In genomic region chr17:30116661-30117547, GRCh38 we compare ENCODE assay signal across 8 cellular contexts. TPM values are rescaled to one million over a fixed set of nuclear protein-coding genes. Genes with fewer than 3 reads are reported as not detected.
DNase-seq lines count a peak whose midpoint lies in the region; ATAC-seq and TF ChIP-seq lines count a peak whose summit lies in the region.

NSRP1 (plus strand) TSS chr17:30116816; CDS start chr17:30116844, 28 bp downstream.

- peak; percentile 93 for ATAC-seq in GM19043 (IDR thresholded peaks at IDR 0.05; ENCODE audit: low read depth, unreplicated experiment)
- peak; percentile 83 for ATAC-seq in HG03442 (IDR thresholded peaks at IDR 0.05; ENCODE audit: unreplicated experiment)
- ATAC-seq in activated CD4-positive, alpha-beta T cell treated with anti-CD3 and anti-CD28 coated beads for 36 hours, result peak; percentile 95

- POLR2A ChIA-PET in activated CD4-positive, alpha-beta T cell treated with anti-CD3 and anti-CD28 coated beads for 36 hours (lab: Charles Lee), result interaction anchor here (0.7 to 1.0 kb wide), 2 partner anchors 9 to 118 kb away, joined by 3 read pairs; no protein-coding TSS in a partner anchor

- peak within 1 kb of the TSS; percentile 90 for H3K4me3 Mint-ChIP-seq in activated CD4-positive, alpha-beta T cell treated with anti-CD3 and anti-CD28 coated beads for 36 hours
- H3K4me3 Mint-ChIP-seq in chondrocyte (ENCODE audit: unreplicated experiment), result peak within 1 kb of the TSS; percentile 93

- intact Hi-C loops in activated CD4-positive, alpha-beta T cell treated with anti-CD3 and anti-CD28 coated beads for 36 hours (cut with DNase I, micrococcal nuclease), result loop anchor here (1.0 to 10.0 kb wide), 13 partner anchors 175 to 726 kb away; partner anchors contain the start of genes CORO6 (in 1 of the 2), CPD (in 1 of the 2), CRLF3 (in 1 of the 2) and GOSR1 (in 1 of the 2)

- TF ChIP-seq CTCF in AG10803 (conservative IDR thresholded peaks at IDR 0.05; ENCODE audit: low read length), result no peak
- TF ChIP-seq CTCF in chondrocyte (IDR thresholded peaks at IDR 0.05), result no peak
- no peak for TF ChIP-seq CTCF in kidney epithelial cell (IDR thresholded peaks at IDR 0.05; ENCODE audit: insufficient read depth, low read length, poor library complexity, severe bottlenecking)

- H3K36me3 Mint-ChIP-seq in activated CD4-positive, alpha-beta T cell treated with anti-CD3 and anti-CD28 coated beads for 36 hours (ENCODE audit: low read depth), result peaks cover 32% of the 10 kb centered on the region
- peaks cover 5% of the 10 kb centered on the region for H3K36me3 Mint-ChIP-seq in chondrocyte (ENCODE audit: low read depth)

- no peaks in the 10 kb centered on the region for H3K27me3 ChIP-seq in kidney epithelial cell (ENCODE audit: control insufficient read depth, insufficient read depth, low read length)

- peaks cover 41% of the 10 kb centered on the region for H3K4me1 Mint-ChIP-seq in activated CD4-positive, alpha-beta T cell treated with anti-CD3 and anti-CD28 coated beads for 36 hours
- peaks cover 38% of the 10 kb centered on the region for H3K4me1 Mint-ChIP-seq in chondrocyte (ENCODE audit: low read depth)

- no peaks in the 10 kb centered on the region for H3K9me3 Mint-ChIP-seq in activated CD4-positive, alpha-beta T cell treated with anti-CD3 and anti-CD28 coated beads for 36 hours (ENCODE audit: low read depth)
- no peaks in the 10 kb centered on the region for H3K9me3 Mint-ChIP-seq in chondrocyte (ENCODE audit: low read depth)

- H3K4me3 ChIP-seq in AG10803 (ENCODE audit: low read length), result peak within 1 kb of the TSS; percentile 68
- H3K4me3 ChIP-seq in kidney epithelial cell (ENCODE audit: low read depth, low read length), result peak within 1 kb of the TSS; percentile 74

- no peaks in the 10 kb centered on the region for H3K36me3 ChIP-seq in kidney epithelial cell (ENCODE audit: control insufficient read depth, insufficient read depth, low read length)

- peak; percentile 93 for DNase-seq in AG10803 (ENCODE audit: low read depth)
- DNase-seq in NCI-H524 treated with DMSO at 0.1 percent for 48 hours (lab: John Stamatoyannopoulos, UW), result peak; percentile 78
- peak; percentile 97 for DNase-seq in activated CD4-positive, alpha-beta T cell treated with anti-CD3 and anti-CD28 coated beads for 36 hours
- peak; percentile 96 for DNase-seq in chondrocyte (ENCODE audit: low spot score)
- DNase-seq in kidney epithelial cell (ENCODE audit: low read depth), result peak; percentile 81
- DNase-seq in stimulated activated CD4-positive, alpha-beta T cell treated with anti-CD3 and anti-CD28 coated beads, Interleukin-15, amount 100 ng/mL, for 24 hours, result peak; percentile 97

- no peaks in the 10 kb centered on the region for H3K27me3 Mint-ChIP-seq in activated CD4-positive, alpha-beta T cell treated with anti-CD3 and anti-CD28 coated beads for 36 hours
- no peaks in the 10 kb centered on the region for H3K27me3 Mint-ChIP-seq in chondrocyte (ENCODE audit: low read depth)

- CTCF ChIA-PET in activated CD4-positive, alpha-beta T cell treated with anti-CD3 and anti-CD28 coated beads for 36 hours (lab: Charles Lee), result interaction anchor here (0.6 to 5.4 kb wide), 8 partner anchors 9 to 993 kb away, joined by 3 to 30 read pairs (median 4); partner anchors contain the start of genes CRLF3 and GOSR1

- peak within 1 kb of the TSS; percentile 98 for H3K27ac Mint-ChIP-seq in activated CD4-positive, alpha-beta T cell treated with anti-CD3 and anti-CD28 coated beads for 36 hours
- H3K27ac Mint-ChIP-seq in chondrocyte (ENCODE audit: unreplicated experiment), result peak within 1 kb of the TSS; percentile 99

RNA-seq across cellular contexts. Expression of gene NSRP1, which starts in this region (rescaled TPM):
- total RNA-seq in activated CD4-positive, alpha-beta T cell treated with anti-CD3 and anti-CD28 coated beads for 36 hours, result 10 to 100 TPM; 29.9 to 43.0 TPM
- total RNA-seq in chondrocyte (19.2 to 29.0 TPM (median 21.0 TPM) in 3 replicates), kidney epithelial cell (9.4 and 11.1 TPM in 2 replicates)

Comparison
In these comparisons a context has a peak if more than half of its experiments do, and no peak if none do; other contexts are left out.
1. Peak in every context shown above with its lines: DNase-seq, ATAC-seq and H3K4me3 ChIP-seq.